In the genomic region with DNA sequence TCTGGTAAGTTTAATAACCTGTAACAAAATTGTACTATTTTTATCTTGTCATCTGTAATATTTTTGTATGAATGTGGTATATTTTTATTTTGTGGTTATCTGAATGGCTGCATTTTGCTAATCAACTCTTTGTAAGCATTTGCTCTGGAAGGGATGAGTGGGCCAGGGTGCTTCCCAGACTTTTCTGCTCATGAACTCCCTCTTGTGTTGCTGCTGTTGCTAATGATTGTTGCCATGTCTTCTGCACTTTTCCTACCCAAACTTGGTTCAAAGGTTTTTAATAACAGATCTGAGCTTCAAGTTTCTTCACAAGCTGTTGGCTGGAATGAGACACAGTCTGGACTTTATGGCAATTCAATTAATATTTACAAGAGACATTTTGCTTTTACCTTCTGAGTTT, we compare ENCODE assay signal across 24 cellular contexts.
"Had no signal": no experiment of that assay in that cellular context is flagged by ENCODE, and none has a peak within 500 bp of the region (broad histone marks: within the 10 kb centered on the region; RNA-seq: fewer than 3 reads in every experiment).

No MANE protein-coding gene starts in this region.

- H3K4me1 Mint-ChIP-seq: activated B cell treated with CpG ODN at 0.5 μM for 24 hours; activated CD4-positive, alpha-beta T cell treated with anti-CD3 and anti-CD28 coated beads for 36 hours; naive thymus-derived CD8-positive, alpha-beta T cell had no signal

- H3K4me3 ChIP-seq: adrenal gland, ascending aorta, left ventricle myocardium inferior, upper lobe of right lung had no signal

- H3K9me3 Mint-ChIP-seq: activated B cell treated with CpG ODN at 0.5 μM for 24 hours; activated T-cell treated with anti-CD3 and anti-CD28 coated beads, Interleukin-2, amount 50 U/mL, for 4 hours; activated T-helper 2 cell treated with anti-CD3 and anti-CD28 coated beads, Interferon-gamma antibody, Interleukin-2, Interleukin-4, amounts not matched to agents 10 μg/mL and 5 μg/mL and 100 μg/mL, durations not matched to agents 14 hours and 24 hours and 36 hours; dendritic cell treated with granulocyte-macrophage colony-stimulating factor and Interleukin-4, amounts not matched to agents 40 ng/mL and 50 ng/mL, for 4 days; mesothelial cell of epicardium; naive thymus-derived CD8-positive, alpha-beta T cell had no signal

- DNase-seq: activated B cell treated with CpG ODN at 0.5 μM for 24 hours; activated CD4-positive, alpha-beta T cell treated with anti-CD3 and anti-CD28 coated beads for 36 hours; activated CD4-positive, alpha-beta T cell treated with anti-CD3 and anti-CD28 coated beads, Interleukin-2, amount 50 U/mL, for 4 hours; activated CD8-positive, alpha-beta memory T cell treated with anti-CD3 and anti-CD28 coated beads for 24 hours; activated CD8-positive, alpha-beta memory T cell treated with anti-CD3 and anti-CD28 coated beads, Interleukin-2, amount 50 U/mL, for 48 hours; activated naive CD4-positive, alpha-beta T cell; activated T-cell treated with anti-CD3 and anti-CD28 coated beads, Interleukin-2, amount 50 U/mL, for 4 hours; adrenal gland; brain microvascular endothelial cell; caudate nucleus; effector CD8-positive, alpha-beta T cell; foreskin keratinocyte; left ventricle myocardium inferior; naive thymus-derived CD8-positive, alpha-beta T cell; retina; stimulated activated CD4-positive, alpha-beta T cell treated with anti-CD3 and anti-CD28 coated beads, Interleukin-4, amount 100 ng/mL, for 4 hours; stimulated activated naive CD8-positive, alpha-beta T cell treated with anti-CD3 and anti-CD28 coated beads, Interleukin-15, Interleukin-2, amounts not matched to agents 100 U/mL and 50 U/mL, for 24 hours; upper lobe of right lung had no signal

- H3K4me3 Mint-ChIP-seq: activated B cell treated with CpG ODN at 0.5 μM for 24 hours; activated CD4-positive, alpha-beta T cell treated with anti-CD3 and anti-CD28 coated beads for 36 hours; activated naive CD8-positive, alpha-beta T cell; activated T-cell treated with anti-CD3 and anti-CD28 coated beads, Interleukin-2, amount 50 U/mL, for 4 hours; dendritic cell treated with granulocyte-macrophage colony-stimulating factor and Interleukin-4, amounts not matched to agents 40 ng/mL and 50 ng/mL, for 4 days; mesothelial cell of epicardium; naive thymus-derived CD8-positive, alpha-beta T cell had no signal

- H3K27me3 Mint-ChIP-seq: activated B cell treated with CpG ODN at 0.5 μM for 24 hours; activated CD4-positive, alpha-beta T cell treated with anti-CD3 and anti-CD28 coated beads for 36 hours; activated naive CD8-positive, alpha-beta T cell; dendritic cell treated with granulocyte-macrophage colony-stimulating factor and Interleukin-4, amounts not matched to agents 40 ng/mL and 50 ng/mL, for 4 days; naive thymus-derived CD8-positive, alpha-beta T cell; progenitor cell of endocrine pancreas had no signal

- H3K36me3 ChIP-seq: adrenal gland, ascending aorta, brain microvascular endothelial cell, left ventricle myocardium inferior, upper lobe of right lung had no signal

- H3K36me3 Mint-ChIP-seq: activated naive CD8-positive, alpha-beta T cell; mesothelial cell of epicardium; naive thymus-derived CD8-positive, alpha-beta T cell had no signal

- H3K9me3 ChIP-seq: adrenal gland, ascending aorta, left ventricle myocardium inferior, upper lobe of right lung had no signal

- H3K27ac ChIP-seq: adrenal gland, ascending aorta, brain microvascular endothelial cell, foreskin keratinocyte, left ventricle myocardium inferior, upper lobe of right lung had no signal

- H3K27me3 ChIP-seq: adrenal gland, ascending aorta, brain microvascular endothelial cell, foreskin keratinocyte, upper lobe of right lung had no signal

- H3K4me1 ChIP-seq: adrenal gland, ascending aorta, foreskin keratinocyte, left ventricle myocardium inferior, upper lobe of right lung had no signal

- H3K27ac Mint-ChIP-seq: activated B cell treated with CpG ODN at 0.5 μM for 24 hours; activated CD4-positive, alpha-beta T cell treated with anti-CD3 and anti-CD28 coated beads for 36 hours; activated naive CD8-positive, alpha-beta T cell; activated T-helper 2 cell treated with anti-CD3 and anti-CD28 coated beads, Interferon-gamma antibody, Interleukin-2, Interleukin-4, amounts not matched to agents 10 μg/mL and 5 μg/mL and 100 μg/mL, durations not matched to agents 14 hours and 24 hours and 36 hours; dendritic cell treated with granulocyte-macrophage colony-stimulating factor and Interleukin-4, amounts not matched to agents 40 ng/mL and 50 ng/mL, for 4 days; mesothelial cell of epicardium; naive thymus-derived CD8-positive, alpha-beta T cell; progenitor cell of endocrine pancreas had no signal

- ATAC-seq: activated CD4-positive, alpha-beta T cell treated with anti-CD3 and anti-CD28 coated beads for 36 hours; activated T-cell treated with anti-CD3 and anti-CD28 coated beads, Interleukin-2, amount 50 U/mL, for 4 hours; foreskin keratinocyte; naive thymus-derived CD8-positive, alpha-beta T cell; stimulated activated naive CD8-positive, alpha-beta T cell treated with anti-CD3 and anti-CD28 coated beads, Interleukin-15, Interleukin-2, amounts not matched to agents 100 U/mL and 50 U/mL, for 24 hours; upper lobe of right lung had no signal
